Comparison of ENCODE assay signal across 28 cellular contexts in genomic region chr10:49286686-49287085, GRCh38. TPM values are rescaled to one million over a fixed set of nuclear protein-coding genes. Genes with fewer than 3 reads are reported as not detected.
"Had no signal": no experiment of that assay in that cellular context is flagged by ENCODE, and none has a peak within 500 bp of the region (broad histone marks: within the 10 kb centered on the region; RNA-seq: fewer than 3 reads in every experiment).

No MANE protein-coding gene starts in this region.

- ATAC-seq: activated CD8-positive, alpha-beta T cell treated with anti-CD3 and anti-CD28 coated beads, Interleukin-2, amount 10 ng/mL, durations not matched to agents 7 days and 5 days; activated T-cell treated with anti-CD3 and anti-CD28 coated beads, Interleukin-2, amount 50 U/mL, for 72 hours; left lobe of liver; lower lobe of right lung; naive thymus-derived CD4-positive, alpha-beta T cell; stimulated activated naive CD8-positive, alpha-beta T cell treated with anti-CD3 and anti-CD28 coated beads, Interleukin-15, amount 100 ng/mL, for 72 hours had no signal

- H3K27ac Mint-ChIP-seq: activated CD8-positive, alpha-beta T cell treated with anti-CD3 and anti-CD28 coated beads, Interleukin-2, amount 10 ng/mL, durations not matched to agents 7 days and 5 days; activated naive CD4-positive, alpha-beta T cell treated with anti-CD3 and anti-CD28 coated beads for 36 hours; activated naive CD8-positive, alpha-beta T cell treated with anti-CD3 and anti-CD28 coated beads, Interleukin-2, amount 10 ng/mL, durations not matched to agents 7 days and 5 days; activated T-cell treated with anti-CD3 and anti-CD28 coated beads, Interleukin-2, amount 50 U/mL, for 72 hours; naive thymus-derived CD4-positive, alpha-beta T cell had no signal

- H3K4me1 ChIP-seq: breast epithelium, colonic mucosa, suprapubic skin, transverse colon, uterus had no signal

- H3K9me3 ChIP-seq: breast epithelium, colonic mucosa, lower lobe of right lung, suprapubic skin, transverse colon, uterus had no signal

- H3K9me3 Mint-ChIP-seq: activated naive CD4-positive, alpha-beta T cell treated with anti-CD3 and anti-CD28 coated beads for 36 hours; activated naive CD8-positive, alpha-beta T cell treated with anti-CD3 and anti-CD28 coated beads, Interleukin-2, amount 10 ng/mL, durations not matched to agents 7 days and 5 days; activated T-cell treated with anti-CD3 and anti-CD28 coated beads, Interleukin-2, amount 50 U/mL, for 72 hours; naive thymus-derived CD4-positive, alpha-beta T cell; stimulated activated naive CD8-positive, alpha-beta T cell treated with anti-CD3 and anti-CD28 coated beads, Interleukin-15, amount 100 ng/mL, for 72 hours had no signal

- H3K27me3 ChIP-seq: breast epithelium, colonic mucosa, suprapubic skin, transverse colon, uterus had no signal

- H3K4me3 ChIP-seq: breast epithelium, colonic mucosa, dorsolateral prefrontal cortex, lower lobe of right lung, suprapubic skin, transverse colon, uterus had no signal

- H3K36me3 ChIP-seq: breast epithelium, colonic mucosa, lower lobe of right lung, suprapubic skin, transverse colon, uterus had no signal

- H3K4me1 Mint-ChIP-seq: naive thymus-derived CD4-positive, alpha-beta T cell; neural crest cell; stimulated activated naive CD8-positive, alpha-beta T cell treated with anti-CD3 and anti-CD28 coated beads, Interleukin-15, amount 100 ng/mL, for 72 hours had no signal

- H3K4me3 Mint-ChIP-seq: activated CD8-positive, alpha-beta T cell treated with anti-CD3 and anti-CD28 coated beads, Interleukin-2, amount 10 ng/mL, durations not matched to agents 7 days and 5 days; activated naive CD4-positive, alpha-beta T cell treated with anti-CD3 and anti-CD28 coated beads for 36 hours; activated naive CD8-positive, alpha-beta T cell treated with anti-CD3 and anti-CD28 coated beads, Interleukin-2, amount 10 ng/mL, durations not matched to agents 7 days and 5 days; activated T-cell treated with anti-CD3 and anti-CD28 coated beads, Interleukin-2, amount 50 U/mL, for 72 hours; naive thymus-derived CD4-positive, alpha-beta T cell; neural crest cell; stimulated activated naive CD8-positive, alpha-beta T cell treated with anti-CD3 and anti-CD28 coated beads, Interleukin-15, amount 100 ng/mL, for 72 hours had no signal

- H3K36me3 Mint-ChIP-seq: activated naive CD8-positive, alpha-beta T cell treated with anti-CD3 and anti-CD28 coated beads, Interleukin-2, amount 10 ng/mL, durations not matched to agents 7 days and 5 days; naive thymus-derived CD4-positive, alpha-beta T cell had no signal

- DNase-seq: activated CD4-positive, alpha-beta T cell treated with anti-CD3 and anti-CD28 coated beads, Interleukin-2, amount 50 U/mL, for 1 hour; activated CD4-positive, CD25-positive, alpha-beta regulatory T cell treated with anti-CD3 and anti-CD28 coated beads, Interleukin-2, amount 50 U/mL, for 72 hours; activated CD8-positive, alpha-beta T cell treated with anti-CD3 and anti-CD28 coated beads, Interleukin-2, amount 10 ng/mL, durations not matched to agents 7 days and 5 days; activated effector memory CD4-positive, alpha-beta T cell treated with Interleukin-2 at 50 U/mL for 16 hours; activated naive CD4-positive, alpha-beta T cell treated with anti-CD3 and anti-CD28 coated beads for 36 hours; activated naive CD8-positive, alpha-beta T cell treated with anti-CD3 and anti-CD28 coated beads, Interleukin-2, amount 10 ng/mL, durations not matched to agents 7 days and 5 days; activated T-cell treated with anti-CD3 and anti-CD28 coated beads, Interleukin-2, amount 50 U/mL, for 72 hours; amniotic stem cell; colonic mucosa; lower lobe of right lung; naive thymus-derived CD4-positive, alpha-beta T cell; occipital lobe; retina; stimulated activated CD4-positive, alpha-beta T cell treated with anti-CD3 and anti-CD28 coated beads, Interleukin-4, amount 100 ng/mL, for 24 hours; stimulated activated naive CD8-positive, alpha-beta T cell treated with anti-CD3 and anti-CD28 coated beads, Interleukin-15, amount 100 ng/mL, for 72 hours; transverse colon; uterus had no signal

- H3K27ac ChIP-seq: breast epithelium, colonic mucosa, dorsolateral prefrontal cortex, epithelial cell of prostate, lower lobe of right lung, suprapubic skin, transverse colon, uterus, VCaP had no signal

RNA-seq across cellular contexts. Expression of gene C10orf71, which starts 12.3 kb away (rescaled TPM):
- total RNA-seq: activated CD8-positive, alpha-beta T cell treated with anti-CD3 and anti-CD28 coated beads, Interleukin-2, amount 10 ng/mL, durations not matched to agents 7 days and 5 days; activated naive CD4-positive, alpha-beta T cell treated with anti-CD3 and anti-CD28 coated beads for 36 hours; activated naive CD8-positive, alpha-beta T cell treated with anti-CD3 and anti-CD28 coated beads, Interleukin-2, amount 10 ng/mL, durations not matched to agents 7 days and 5 days; activated T-cell treated with anti-CD3 and anti-CD28 coated beads, Interleukin-2, amount 50 U/mL, for 72 hours; breast epithelium; colonic mucosa; fibroblast of villous mesenchyme; glomerular endothelial cell; kidney epithelial cell; left lobe of liver; lower lobe of right lung; naive thymus-derived CD4-positive, alpha-beta T cell; neural crest cell; occipital lobe; suprapubic skin; T-helper 2 cell treated with Interferon-gamma antibody and Interleukin-4, amounts not matched to agents 100 ng/mL and 5 ng/mL, for 36 hours; uterus had no signal
- polyA plus RNA-seq: naive thymus-derived CD4-positive, alpha-beta T cell had no signal
